Comparison of ENCODE assay signal across 8 cellular contexts in the genomic region with DNA sequence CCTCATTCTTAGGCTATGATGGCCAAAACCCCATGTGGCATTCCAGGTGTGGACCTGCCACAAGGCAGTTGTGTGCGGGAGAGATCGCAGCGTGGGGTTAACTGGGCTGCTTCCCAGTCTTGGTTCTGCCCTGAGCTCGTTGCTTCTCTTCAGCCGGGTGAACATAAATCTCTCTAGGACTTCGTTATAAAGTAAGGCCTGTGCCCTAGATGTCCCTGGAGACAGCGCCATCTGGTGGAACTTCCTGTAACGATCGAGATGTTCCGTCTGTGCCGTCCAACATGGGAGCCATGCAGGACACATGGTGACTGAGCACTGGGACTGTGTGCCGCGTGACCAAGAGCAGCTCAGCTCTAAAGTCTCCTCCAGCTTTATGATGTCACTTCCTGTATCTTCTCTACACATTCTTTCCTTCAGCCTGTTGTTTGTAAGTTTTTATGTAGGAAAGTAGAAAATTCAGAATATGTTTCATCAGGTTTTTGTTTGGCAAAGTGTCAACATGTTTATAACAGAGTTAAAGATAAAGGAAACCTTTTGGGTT. TPM values are rescaled to one million over a fixed set of nuclear protein-coding genes. Genes with fewer than 3 reads are reported as not detected.
DNase-seq lines count a peak whose midpoint lies in the region; ATAC-seq and TF ChIP-seq lines count a peak whose summit lies in the region.

No MANE protein-coding gene starts in this region.

- no peaks in the 10 kb centered on the region for H3K9me3 Mint-ChIP-seq in nephron
- no peaks in the 10 kb centered on the region for H3K9me3 Mint-ChIP-seq in stimulated activated naive CD8-positive, alpha-beta T cell treated with anti-CD3 and anti-CD28 coated beads, Interleukin-15, amount 100 ng/mL, for 72 hours

- no peaks in the 10 kb centered on the region for H3K36me3 Mint-ChIP-seq in nephron (ENCODE audit: low read depth)

- no peak for TF ChIP-seq POLR2A in erythroblast (IDR thresholded peaks at IDR 0.05; ENCODE audit: low read length)

- H3K4me1 Mint-ChIP-seq in nephron: peaks cover 32% of the 10 kb centered on the region
- peaks cover 19% of the 10 kb centered on the region for H3K4me1 Mint-ChIP-seq in stimulated activated naive CD8-positive, alpha-beta T cell treated with anti-CD3 and anti-CD28 coated beads, Interleukin-15, amount 100 ng/mL, for 72 hours

- peak overlapping the region; percentile 10 to 65 (median 51) for H3K27ac Mint-ChIP-seq in nephron
- peak overlapping the region; percentile 8 to 73 for H3K27ac Mint-ChIP-seq in stimulated activated naive CD8-positive, alpha-beta T cell treated with anti-CD3 and anti-CD28 coated beads, Interleukin-15, amount 100 ng/mL, for 72 hours

- DNase-seq in Caki2 (ENCODE audit: low read depth) (peak; percentile 51), HT1080 (ENCODE audit: low read depth) (peak; percentile 66), NOMO-1 treated with dmso at 0.1 percent for 144 hours (lab: John Stamatoyannopoulos, UW; ENCODE audit: unreplicated experiment) (peak; percentile 76), erythroblast (lab: John Stamatoyannopoulos, UW) (peak; percentile 89 to 93)
- peak; percentile 51 for DNase-seq in activated CD8-positive, alpha-beta memory T cell treated with anti-CD3 and anti-CD28 coated beads, Interleukin-2, amount 50 U/mL, for 24 hours (ENCODE audit: extremely low read depth)
- peak; percentile 76 to 87 for DNase-seq in stimulated activated naive CD8-positive, alpha-beta T cell treated with anti-CD3 and anti-CD28 coated beads, Interleukin-15, amount 100 ng/mL, for 72 hours

- no peaks in the 10 kb centered on the region for H3K27me3 Mint-ChIP-seq in nephron (ENCODE audit: low read depth)
- H3K27me3 Mint-ChIP-seq in stimulated activated naive CD8-positive, alpha-beta T cell treated with anti-CD3 and anti-CD28 coated beads, Interleukin-15, amount 100 ng/mL, for 72 hours: peaks cover 8% of the 10 kb centered on the region

- peak; percentile 91 for ATAC-seq in GM21360 (IDR thresholded peaks at IDR 0.05; ENCODE audit: unreplicated experiment)
- ATAC-seq in stimulated activated naive CD8-positive, alpha-beta T cell treated with anti-CD3 and anti-CD28 coated beads, Interleukin-15, amount 100 ng/mL, for 72 hours: peak; percentile 96

- peak; percentile 60 to 74 (median 62) for TF ChIP-seq CTCF in nephron (IDR thresholded peaks at IDR 0.05; ENCODE audit: unreplicated experiment in 3 of 3)

- peak overlapping the region in 1 of 3 experiments; percentile 6 for H3K4me3 Mint-ChIP-seq in nephron
- H3K4me3 Mint-ChIP-seq in stimulated activated naive CD8-positive, alpha-beta T cell treated with anti-CD3 and anti-CD28 coated beads, Interleukin-15, amount 100 ng/mL, for 72 hours: peak overlapping the region in 1 of 2 donors; percentile 12

- in situ Hi-C loops in Caki2 (cut with HindIII; ENCODE audit: low pct_unique_long_range_greater_than_20kb, low sequenced_read_pairs): no loop called here

RNA-seq across cellular contexts. Expression of a gene that starts 26.8 kb away (rescaled TPM):
- total RNA-seq in Caki2 (2014; rRNA removed; shearing (Covaris generic); ENCODE audit: low replicate concordance): 24.2 and 41.0 TPM in 2 replicates
- 33.8 and 51.3 TPM in 2 replicates for total RNA-seq in HT1080 (2014; rRNA removed; shearing (Covaris generic))
- 28.7 and 31.4 TPM in 2 replicates for polyA plus RNA-seq in HT1080 (2015; cell fraction: cytosol; rRNA removed)
- polyA plus RNA-seq in HT1080 (2015; cell fraction: nucleus; rRNA removed): 23.4 and 23.9 TPM in 2 replicates

RNA-seq across cellular contexts. Expression of a gene that starts 54.5 kb away (rescaled TPM):
- total RNA-seq in Caki2 (2014; rRNA removed; shearing (Covaris generic); ENCODE audit: low replicate concordance): 0.14 and 0.26 TPM in 2 replicates
- 0.13 TPM in 1 of 2 replicates, not detected in the other for total RNA-seq in HT1080 (2014; rRNA removed; shearing (Covaris generic))
- 0.02 and 0.06 TPM in 2 replicates for polyA plus RNA-seq in HT1080 (2015; cell fraction: cytosol; rRNA removed)
- 0.02 TPM in 1 of 2 replicates, not detected in the other for polyA plus RNA-seq in HT1080 (2015; cell fraction: nucleus; rRNA removed)

Comparison
In these comparisons a context has a peak if more than half of its experiments do, and no peak if none do; other contexts are left out.
1. Peak in every context shown above with its lines: DNase-seq and ATAC-seq.